8 cellular contexts compared by ENCODE assay signal in genomic region chr22:22877523-22878210, GRCh38. TPM values are rescaled to one million over a fixed set of nuclear protein-coding genes. Genes with fewer than 3 reads are reported as not detected.
DNase-seq lines count a peak whose midpoint lies in the region; ATAC-seq, FAIRE-seq and TF ChIP-seq lines count a peak whose summit lies in the region.

No MANE protein-coding gene starts in this region.

- FAIRE-seq in H54 (lab: Jason Lieb, UNC) = no peak

- TF ChIP-seq POLR2A in H54 (IDR thresholded peaks at IDR 0.05; ENCODE audit: low read depth, low read length) = no peak

- DNase-seq in AG10803 (ENCODE audit: low read depth) (peak; percentile 40), H54 (ENCODE audit: insufficient read length, low spot score) (peak; percentile 55), OCI-M1 (lab: John Stamatoyannopoulos, UW) (peak; percentile 83), fibroblast of villous mesenchyme (ENCODE audit: low read depth) (peak; percentile 64), pons (ENCODE audit: low spot score) (peak; percentile 36)
- DNase-seq in activated T-cell treated with anti-CD3 and anti-CD28 coated beads, Interleukin-2, amount 50 U/mL, for 48 hours = peak; percentile 79 to 80

- TF ChIP-seq CTCF in AG10803 (conservative IDR thresholded peaks at IDR 0.05; ENCODE audit: low read length) = peak; percentile 69
- TF ChIP-seq CTCF in fibroblast of villous mesenchyme (IDR thresholded peaks at IDR 0.05; ENCODE audit: insufficient read depth, low read depth, low read length) = peak; percentile 78

- H3K4me3 ChIP-seq in AG10803 (ENCODE audit: low read length) = no peak overlapping the region
- H3K4me3 ChIP-seq in fibroblast of villous mesenchyme (ENCODE audit: low read depth, low read length) = no peak overlapping the region

- ATAC-seq in HG03521 (IDR thresholded peaks at IDR 0.05; ENCODE audit: unreplicated experiment) (no peak), HG03175 (IDR thresholded peaks at IDR 0.05; ENCODE audit: unreplicated experiment) (no peak)

RNA-seq across cellular contexts. Expression of gene IGLL5, which starts 9.9 kb away (rescaled TPM):
- total RNA-seq in fibroblast of villous mesenchyme = not detected in 2 replicates
